In genomic region chr12:2877959-2878732, GRCh38 we compare ENCODE assay signal across 1 cellular context.
TF ChIP-seq lines count a peak whose summit lies in the region.

No MANE protein-coding gene starts in this region.

TF ChIP-seq in HepG2, 621 proteins besides CTCF, POLR2A, EP300 and RAD21 (continued from another document):
- TF ChIP-seq ZNF280D (CRISPR knock-in tag; IDR thresholded peaks at IDR 0.05) (peak; percentile 64; the same call in 1 of the 2 replicates), GATAD2A (CRISPR knock-in tag; IDR thresholded peaks at IDR 0.05) (0 out of 2 replicates have a peak, but pooled peaks have one; percentile 15), ZSCAN29 (CRISPR knock-in tag; conservative IDR thresholded peaks at IDR 0.05) (peak; percentile 55; the same call in 1 of the 2 replicates), BRCA1 (CRISPR knock-in tag; IDR thresholded peaks at IDR 0.05) (0 out of 2 replicates have a peak, but pooled peaks have one; percentile 55), ZNF577 (CRISPR knock-in tag; IDR thresholded peaks at IDR 0.05; ENCODE audit: borderline replicate concordance, low read depth) (no peak), ZNF841 (CRISPR knock-in tag; IDR thresholded peaks at IDR 0.05; ENCODE audit: borderline replicate concordance) (no peak), DR1 (CRISPR knock-in tag; IDR thresholded peaks at IDR 0.05) (0 out of 2 replicates have a peak, but pooled peaks have one; percentile 21), SRY (CRISPR knock-in tag; IDR thresholded peaks at IDR 0.05) (0 out of 2 replicates have a peak, but pooled peaks have one; percentile 59), ISL2 (CRISPR knock-in tag; IDR thresholded peaks at IDR 0.05) (0 out of 2 replicates have a peak, but pooled peaks have one; percentile 8), GTF3A (CRISPR knock-in tag; conservative IDR thresholded peaks at IDR 0.05) (0 out of 2 replicates have a peak, but pooled peaks have one; percentile 38), ZNF784 (CRISPR knock-in tag; IDR thresholded peaks at IDR 0.05; ENCODE audit: borderline replicate concordance) (peak; percentile 56; the same call in 1 of the 2 replicates), FOXA3 (CRISPR knock-in tag; IDR thresholded peaks at IDR 0.05) (no peak), PHB2 (IDR thresholded peaks at IDR 0.05; ENCODE audit: partially characterized antibody) (no peak), HOXA5 (CRISPR knock-in tag; IDR thresholded peaks at IDR 0.05) (0 out of 2 replicates have a peak, but pooled peaks have one; percentile 66), ADNP (CRISPR knock-in tag; IDR thresholded peaks at IDR 0.05) (peak; percentile 93), ZNF510 (CRISPR knock-in tag; IDR thresholded peaks at IDR 0.05; ENCODE audit: low read depth) (0 out of 2 replicates have a peak, but pooled peaks have one; percentile 36), CHD4 (IDR thresholded peaks at IDR 0.05; ENCODE audit: borderline replicate concordance, low read length) (peak; percentile 92), ZNF800 (CRISPR knock-in tag; IDR thresholded peaks at IDR 0.05) (0 out of 2 replicates have a peak, but pooled peaks have one; percentile 20), BRD4 (CRISPR knock-in tag; IDR thresholded peaks at IDR 0.05) (peak; percentile 55; the same call in 1 of the 2 replicates), ZNF230 (CRISPR knock-in tag; IDR thresholded peaks at IDR 0.05) (0 out of 2 replicates have a peak, but pooled peaks have one; percentile 33), PAXIP1 (CRISPR knock-in tag; conservative IDR thresholded peaks at IDR 0.05) (0 out of 2 replicates have a peak, but pooled peaks have one; percentile 17), FOXJ3 (CRISPR knock-in tag; IDR thresholded peaks at IDR 0.05; ENCODE audit: borderline replicate concordance) (0 out of 2 replicates have a peak, but pooled peaks have one; percentile 32), ZNF766 (CRISPR knock-in tag; IDR thresholded peaks at IDR 0.05; ENCODE audit: borderline replicate concordance) (0 out of 2 replicates have a peak, but pooled peaks have one; percentile 59), ZMYM2 (CRISPR knock-in tag; IDR thresholded peaks at IDR 0.05) (0 out of 2 replicates have a peak, but pooled peaks have one; percentile 44), ZNF383 (CRISPR knock-in tag; IDR thresholded peaks at IDR 0.05; ENCODE audit: borderline replicate concordance) (peak; percentile 46; the same call in 1 of the 2 replicates), CEBPG (CRISPR knock-in tag; IDR thresholded peaks at IDR 0.05) (peak; percentile 88)
